ENCODE assay signal across 18 cellular contexts in genomic region chr20:47667531-47668312, GRCh38.
"Had no signal": no experiment of that assay in that cellular context is flagged by ENCODE, and none has a peak within 500 bp of the region (broad histone marks: within the 10 kb centered on the region; RNA-seq: fewer than 3 reads in every experiment).

No MANE protein-coding gene starts in this region.

- H3K4me1 ChIP-seq: uterus had no signal

- H3K4me3 Mint-ChIP-seq: activated CD4-positive, alpha-beta T cell treated with anti-CD3 and anti-CD28 coated beads, Interleukin-2, amount 10 ng/mL, durations not matched to agents 7 days and 5 days; activated naive CD8-positive, alpha-beta T cell treated with anti-CD3 and anti-CD28 coated beads, Interleukin-2, amount 10 ng/mL, durations not matched to agents 7 days and 5 days; activated T-cell treated with anti-CD3 and anti-CD28 coated beads, Interleukin-2, amount 50 U/mL, for 4 hours; immature natural killer cell; stimulated activated naive CD8-positive, alpha-beta T cell treated with anti-CD3 and anti-CD28 coated beads, Interleukin-15, amount 100 ng/mL, for 72 hours had no signal

- H3K27me3 ChIP-seq: dorsolateral prefrontal cortex, uterus had no signal

- H3K27ac Mint-ChIP-seq: activated CD4-positive, alpha-beta T cell treated with anti-CD3 and anti-CD28 coated beads, Interleukin-2, amount 10 ng/mL, durations not matched to agents 7 days and 5 days; activated naive CD8-positive, alpha-beta T cell treated with anti-CD3 and anti-CD28 coated beads, Interleukin-2, amount 10 ng/mL, durations not matched to agents 7 days and 5 days had no signal

- H3K36me3 ChIP-seq: thoracic aorta, uterus had no signal

- ATAC-seq: activated T-cell treated with anti-CD3 and anti-CD28 coated beads, Interleukin-2, amount 50 U/mL, for 4 hours; esophagus mucosa; lower lobe of right lung; naive thymus-derived CD4-positive, alpha-beta T cell; stimulated activated naive CD8-positive, alpha-beta T cell treated with anti-CD3 and anti-CD28 coated beads, Interleukin-15, amount 100 ng/mL, for 72 hours had no signal

- H3K27me3 Mint-ChIP-seq: activated CD4-positive, alpha-beta T cell treated with anti-CD3 and anti-CD28 coated beads, Interleukin-2, amount 10 ng/mL, durations not matched to agents 7 days and 5 days; activated naive CD8-positive, alpha-beta T cell treated with anti-CD3 and anti-CD28 coated beads, Interleukin-2, amount 10 ng/mL, durations not matched to agents 7 days and 5 days; naive thymus-derived CD4-positive, alpha-beta T cell; stimulated activated naive CD8-positive, alpha-beta T cell treated with anti-CD3 and anti-CD28 coated beads, Interleukin-15, amount 100 ng/mL, for 72 hours had no signal

- H3K27ac ChIP-seq: dorsolateral prefrontal cortex, lower lobe of right lung, thoracic aorta, VCaP had no signal

- H3K4me3 ChIP-seq: dorsolateral prefrontal cortex, lower lobe of right lung, thoracic aorta, uterus had no signal

- H3K9me3 Mint-ChIP-seq: activated CD4-positive, alpha-beta T cell treated with anti-CD3 and anti-CD28 coated beads, Interleukin-2, amount 10 ng/mL, durations not matched to agents 7 days and 5 days; activated naive CD8-positive, alpha-beta T cell treated with anti-CD3 and anti-CD28 coated beads, Interleukin-2, amount 10 ng/mL, durations not matched to agents 7 days and 5 days; activated T-cell treated with anti-CD3 and anti-CD28 coated beads, Interleukin-2, amount 50 U/mL, for 4 hours; immature natural killer cell; stimulated activated naive CD8-positive, alpha-beta T cell treated with anti-CD3 and anti-CD28 coated beads, Interleukin-15, amount 100 ng/mL, for 72 hours had no signal

- DNase-seq: activated CD4-positive, alpha-beta T cell treated with anti-CD3 and anti-CD28 coated beads, Interleukin-2, amount 10 ng/mL, durations not matched to agents 7 days and 5 days; activated gamma-delta T cell; activated naive CD8-positive, alpha-beta T cell treated with anti-CD3 and anti-CD28 coated beads, Interleukin-2, amount 10 ng/mL, durations not matched to agents 7 days and 5 days; activated T-cell treated with anti-CD3 and anti-CD28 coated beads, Interleukin-2, amount 50 U/mL, for 4 hours; anterior cingulate cortex; dorsolateral prefrontal cortex; glutamatergic neuron; immature natural killer cell; lower lobe of right lung; naive thymus-derived CD4-positive, alpha-beta T cell; stimulated activated CD4-positive, alpha-beta T cell treated with anti-CD3 and anti-CD28 coated beads, Interleukin-12 subunit alpha, Interleukin-12 subunit beta, amount 100 ng/mL, for 4 hours; stimulated activated naive CD8-positive, alpha-beta T cell treated with anti-CD3 and anti-CD28 coated beads, Interleukin-15, amount 100 ng/mL, for 72 hours; SW 1271; T-helper 9 cell; uterus had no signal

- H3K9me3 ChIP-seq: lower lobe of right lung, thoracic aorta, uterus had no signal

- H3K36me3 Mint-ChIP-seq: activated naive CD8-positive, alpha-beta T cell treated with anti-CD3 and anti-CD28 coated beads, Interleukin-2, amount 10 ng/mL, durations not matched to agents 7 days and 5 days; immature natural killer cell; naive thymus-derived CD4-positive, alpha-beta T cell had no signal
